ENCODE assay signal across 13 cellular contexts in the genomic region with DNA sequence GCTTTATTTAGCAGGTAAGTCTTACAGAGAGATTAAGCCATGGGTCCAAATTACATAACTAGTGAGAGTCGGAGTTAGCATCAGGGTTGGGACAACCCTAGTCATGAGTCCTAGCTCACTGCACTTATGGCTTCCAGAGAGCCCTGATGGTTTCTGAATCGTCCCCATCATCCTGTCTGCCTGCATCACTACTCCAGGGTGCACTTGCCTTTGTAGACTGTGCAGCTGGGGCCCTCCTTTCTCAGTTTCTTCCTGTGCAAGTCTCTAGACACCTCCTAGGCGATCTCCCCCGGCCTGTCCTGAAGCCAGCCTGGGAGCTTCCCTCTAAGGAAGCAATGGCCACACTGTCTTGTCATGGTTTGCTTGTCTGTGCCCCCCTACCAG. TPM values are rescaled to one million over a fixed set of nuclear protein-coding genes. Genes with fewer than 3 reads are reported as not detected.
A peak's percentile ranks its signal among the peaks of the same experiment; 100 is the strongest.
DNase-seq lines count a peak whose midpoint lies in the region; ATAC-seq and TF ChIP-seq lines count a peak whose summit lies in the region.
"Had no signal": no experiment of that assay in that cellular context is flagged by ENCODE, and none has a peak within 500 bp of the region (broad histone marks: within the 10 kb centered on the region; RNA-seq: fewer than 3 reads in every experiment).

No MANE protein-coding gene starts in this region.

- peaks cover 2% of the 10 kb centered on the region for H3K27me3 ChIP-seq in DND-41 (ENCODE audit: insufficient read depth, low read length, poor library complexity)
- peaks cover 23% of the 10 kb centered on the region for H3K27me3 ChIP-seq in OCI-LY3 (ENCODE audit: low read depth, low read length)
- no peaks in the 10 kb centered on the region for H3K27me3 ChIP-seq in naive thymus-derived CD4-positive, alpha-beta T cell (ENCODE audit: control insufficient read depth in 2 of 2, insufficient read depth in 2 of 2, low read length in 2 of 2)

- peak overlapping the region; percentile 5 for H3K27ac Mint-ChIP-seq in activated CD8-positive, alpha-beta T cell treated with anti-CD3 and anti-CD28 coated beads, Interleukin-2, amount 10 ng/mL, durations not matched to agents 7 days and 5 days
- no peak overlapping the region for H3K27ac Mint-ChIP-seq in activated CD8-positive, alpha-beta T cell treated with anti-CD3 and anti-CD28 coated beads for 36 hours
- H3K27ac Mint-ChIP-seq in memory B cell = peak overlapping the region; percentile 43
- no peak overlapping the region for H3K27ac Mint-ChIP-seq in activated T-cell treated with anti-CD3 and anti-CD28 coated beads, Interleukin-2, amount 50 U/mL, for 72 hours
- H3K27ac Mint-ChIP-seq in naive thymus-derived CD4-positive, alpha-beta T cell = peak overlapping the region in 1 of 9 donors; percentile 36

- ATAC-seq in activated CD8-positive, alpha-beta T cell treated with anti-CD3 and anti-CD28 coated beads, Interleukin-2, amount 10 ng/mL, durations not matched to agents 7 days and 5 days = no peak
- ATAC-seq in activated CD8-positive, alpha-beta T cell treated with anti-CD3 and anti-CD28 coated beads for 36 hours = no peak
- peak; percentile 23; the same call in 1 of the 3 replicates for ATAC-seq in DND-41 (ENCODE audit: insufficient read depth, low read depth)
- ATAC-seq in memory B cell (ENCODE audit: low read depth) = no peak
- no peak for ATAC-seq in GM21390 (IDR thresholded peaks at IDR 0.05; ENCODE audit: unreplicated experiment)
- no peak for ATAC-seq in activated T-cell treated with anti-CD3 and anti-CD28 coated beads, Interleukin-2, amount 50 U/mL, for 72 hours (replicated peaks in 1 of 2)
- ATAC-seq in naive thymus-derived CD4-positive, alpha-beta T cell = no peak

- no peak for TF ChIP-seq CTCF in activated CD8-positive, alpha-beta T cell treated with anti-CD3 and anti-CD28 coated beads for 36 hours (IDR thresholded peaks at IDR 0.05)
- no peak for TF ChIP-seq CTCF in DND-41 (IDR thresholded peaks at IDR 0.05; ENCODE audit: borderline replicate concordance, extremely low read depth, low read length, poor library complexity, severe bottlenecking)
- TF ChIP-seq CTCF in OCI-LY3 (IDR thresholded peaks at IDR 0.05; ENCODE audit: low read depth, low read length) = no peak

- CTCF ChIA-PET in activated CD8-positive, alpha-beta T cell treated with anti-CD3 and anti-CD28 coated beads, Interleukin-2, amount 10 ng/mL, durations not matched to agents 7 days and 5 days (lab: Charles Lee) = interaction anchor here (0.8 to 3.6 kb wide), 52 partner anchors 9 to 589 kb away, joined by 3 to 237 read pairs (median 6); a partner anchor contains a TSS
- CTCF ChIA-PET in activated CD8-positive, alpha-beta T cell treated with anti-CD3 and anti-CD28 coated beads for 36 hours (lab: Charles Lee) = interaction anchor here (0.7 to 10.0 kb wide), 45 partner anchors 9 to 301 kb away, joined by 3 to 305 read pairs (median 6); no protein-coding TSS in a partner anchor
- CTCF ChIA-PET in naive thymus-derived CD4-positive, alpha-beta T cell (lab: Charles Lee) = interaction anchor here (0.6 to 3.6 kb wide), 28 partner anchors 9 to 1482 kb away, joined by 3 to 168 read pairs (median 4); no protein-coding TSS in a partner anchor

- no peak overlapping the region for H2AFZ ChIP-seq in DND-41 (ENCODE audit: low read depth, low read length)
- H2AFZ ChIP-seq in OCI-LY3 (ENCODE audit: low read depth, low read length) = no peak overlapping the region
- H2AFZ ChIP-seq: PC-9 had no signal

- no peak overlapping the region for H3K4me3 ChIP-seq in DND-41 (ENCODE audit: low read depth in 1 of 2, low read length in 2 of 2)
- no peak overlapping the region for H3K4me3 ChIP-seq in OCI-LY3 (ENCODE audit: low read length)
- H3K4me3 ChIP-seq in naive thymus-derived CD4-positive, alpha-beta T cell (ENCODE audit: low read length) = no peak overlapping the region
- H3K4me3 ChIP-seq: PC-9, SK-N-MC had no signal

- POLR2A ChIA-PET in activated CD8-positive, alpha-beta T cell treated with anti-CD3 and anti-CD28 coated beads, Interleukin-2, amount 10 ng/mL, durations not matched to agents 7 days and 5 days (lab: Charles Lee) = interaction anchor here (0.9 to 1.0 kb wide), 3 partner anchors 32 to 163 kb away, joined by 3 to 4 read pairs (median 3); no protein-coding TSS in a partner anchor
- POLR2A ChIA-PET in activated CD8-positive, alpha-beta T cell treated with anti-CD3 and anti-CD28 coated beads for 36 hours (lab: Charles Lee) = interaction anchor here (0.6 kb wide), 1 partner anchor 14 kb away, joined by 3 read pairs; no protein-coding TSS in a partner anchor
- POLR2A ChIA-PET in naive thymus-derived CD4-positive, alpha-beta T cell (lab: Charles Lee) = interaction anchor here (1.0 to 1.5 kb wide), 4 partner anchors 97 to 164 kb away, joined by 3 to 4 read pairs (median 4); no protein-coding TSS in a partner anchor

- no peak overlapping the region for H3K9ac ChIP-seq in DND-41 (ENCODE audit: low read depth, low read length)
- H3K9ac ChIP-seq in OCI-LY3 (ENCODE audit: low read length) = no peak overlapping the region

- H3K36me3 ChIP-seq in DND-41 (ENCODE audit: insufficient read depth, low read length) (no peaks in the 10 kb centered on the region), OCI-LY3 (replicated peaks; ENCODE audit: low read depth, low read length) (peaks cover 13% of the 10 kb centered on the region)
- H3K36me3 ChIP-seq in naive thymus-derived CD4-positive, alpha-beta T cell (ENCODE audit: control insufficient read depth in 2 of 3, insufficient read depth in 3 of 3, low read length in 3 of 3) = peaks cover 0 to 13% (median 0%) of the 10 kb centered on the region in 3 experiments

- H3K4me1 ChIP-seq in DND-41 (ENCODE audit: insufficient read depth, low read length) (no peaks in the 10 kb centered on the region), OCI-LY3 (ENCODE audit: low read length) (peaks cover 25% of the 10 kb centered on the region)
- peaks cover 0 to 9% of the 10 kb centered on the region in 2 donors for H3K4me1 ChIP-seq in naive thymus-derived CD4-positive, alpha-beta T cell (ENCODE audit: control insufficient read depth in 2 of 2, insufficient read depth in 2 of 2, low read length in 2 of 2)

- H4K20me1 ChIP-seq in DND-41 (ENCODE audit: insufficient read depth, low read length) = peaks cover 3% of the 10 kb centered on the region; the same call in 1 of the 2 replicates
- H4K20me1 ChIP-seq in OCI-LY3 (ENCODE audit: insufficient read depth, low read length) = no peaks in the 10 kb centered on the region

- H3K4me1 Mint-ChIP-seq in activated CD8-positive, alpha-beta T cell treated with anti-CD3 and anti-CD28 coated beads, Interleukin-2, amount 10 ng/mL, durations not matched to agents 7 days and 5 days (ENCODE audit: low read depth) = peaks cover 13% of the 10 kb centered on the region
- peaks cover 12% of the 10 kb centered on the region for H3K4me1 Mint-ChIP-seq in activated CD8-positive, alpha-beta T cell treated with anti-CD3 and anti-CD28 coated beads for 36 hours (ENCODE audit: low read depth)
- peaks cover 30% of the 10 kb centered on the region for H3K4me1 Mint-ChIP-seq in memory B cell
- H3K4me1 Mint-ChIP-seq in activated T-cell treated with anti-CD3 and anti-CD28 coated beads, Interleukin-2, amount 50 U/mL, for 72 hours (ENCODE audit: low read depth) = peaks cover 18% of the 10 kb centered on the region
- H3K4me1 Mint-ChIP-seq in naive thymus-derived CD4-positive, alpha-beta T cell = peaks cover 8 to 38% (median 20%) of the 10 kb centered on the region in 7 donors

- H3K36me3 Mint-ChIP-seq in activated CD8-positive, alpha-beta T cell treated with anti-CD3 and anti-CD28 coated beads, Interleukin-2, amount 10 ng/mL, durations not matched to agents 7 days and 5 days (ENCODE audit: low read depth) = peaks cover 27% of the 10 kb centered on the region
- peaks cover 9% of the 10 kb centered on the region for H3K36me3 Mint-ChIP-seq in activated CD8-positive, alpha-beta T cell treated with anti-CD3 and anti-CD28 coated beads for 36 hours (ENCODE audit: low read depth)
- peaks cover 18% of the 10 kb centered on the region for H3K36me3 Mint-ChIP-seq in memory B cell
- H3K36me3 Mint-ChIP-seq in activated T-cell treated with anti-CD3 and anti-CD28 coated beads, Interleukin-2, amount 50 U/mL, for 72 hours (ENCODE audit: insufficient read depth in 2 of 2) = peaks cover 1 to 8% of the 10 kb centered on the region in 2 donors
- H3K36me3 Mint-ChIP-seq in naive thymus-derived CD4-positive, alpha-beta T cell = peaks cover 10 to 24% (median 14%) of the 10 kb centered on the region in 5 donors

- H3K9me3 Mint-ChIP-seq in activated CD8-positive, alpha-beta T cell treated with anti-CD3 and anti-CD28 coated beads, Interleukin-2, amount 10 ng/mL, durations not matched to agents 7 days and 5 days (ENCODE audit: insufficient read depth) = no peaks in the 10 kb centered on the region
- H3K9me3 Mint-ChIP-seq in activated CD8-positive, alpha-beta T cell treated with anti-CD3 and anti-CD28 coated beads for 36 hours = no peaks in the 10 kb centered on the region
- no peaks in the 10 kb centered on the region for H3K9me3 Mint-ChIP-seq in memory B cell
- no peaks in the 10 kb centered on the region for H3K9me3 Mint-ChIP-seq in activated T-cell treated with anti-CD3 and anti-CD28 coated beads, Interleukin-2, amount 50 U/mL, for 72 hours
- H3K9me3 Mint-ChIP-seq in naive thymus-derived CD4-positive, alpha-beta T cell = no peaks in the 10 kb centered on the region

- H3K4me3 Mint-ChIP-seq in activated CD8-positive, alpha-beta T cell treated with anti-CD3 and anti-CD28 coated beads, Interleukin-2, amount 10 ng/mL, durations not matched to agents 7 days and 5 days = no peak overlapping the region
- H3K4me3 Mint-ChIP-seq in activated CD8-positive, alpha-beta T cell treated with anti-CD3 and anti-CD28 coated beads for 36 hours = no peak overlapping the region
- H3K4me3 Mint-ChIP-seq in memory B cell = no peak overlapping the region
- H3K4me3 Mint-ChIP-seq in activated T-cell treated with anti-CD3 and anti-CD28 coated beads, Interleukin-2, amount 50 U/mL, for 72 hours = no peak overlapping the region
- no peak overlapping the region for H3K4me3 Mint-ChIP-seq in naive thymus-derived CD4-positive, alpha-beta T cell

- DNase-seq in activated CD8-positive, alpha-beta T cell treated with anti-CD3 and anti-CD28 coated beads, Interleukin-2, amount 10 ng/mL, durations not matched to agents 7 days and 5 days = no peak
- DNase-seq in activated CD8-positive, alpha-beta T cell treated with anti-CD3 and anti-CD28 coated beads for 36 hours = no peak
- no peak for DNase-seq in DND-41
- DNase-seq in memory B cell (ENCODE audit: low spot score in 2 of 2) = no peak
- no peak for DNase-seq in activated T-cell treated with anti-CD3 and anti-CD28 coated beads, Interleukin-2, amount 50 U/mL, for 72 hours
- DNase-seq in naive thymus-derived CD4-positive, alpha-beta T cell = no peak
- DNase-seq: GF-D8, NCI-H2081 treated with DMSO at 0.1 percent for 48 hours had no signal

- peaks cover 20% of the 10 kb centered on the region for H3K27me3 Mint-ChIP-seq in activated CD8-positive, alpha-beta T cell treated with anti-CD3 and anti-CD28 coated beads, Interleukin-2, amount 10 ng/mL, durations not matched to agents 7 days and 5 days (ENCODE audit: low read depth)
- H3K27me3 Mint-ChIP-seq in activated CD8-positive, alpha-beta T cell treated with anti-CD3 and anti-CD28 coated beads for 36 hours = peaks cover 22% of the 10 kb centered on the region
- peaks cover 8% of the 10 kb centered on the region for H3K27me3 Mint-ChIP-seq in memory B cell
- peaks cover 38% of the 10 kb centered on the region for H3K27me3 Mint-ChIP-seq in activated T-cell treated with anti-CD3 and anti-CD28 coated beads, Interleukin-2, amount 50 U/mL, for 72 hours (ENCODE audit: low read depth)
- peaks cover 26 to 39% (median 35%) of the 10 kb centered on the region in 5 donors for H3K27me3 Mint-ChIP-seq in naive thymus-derived CD4-positive, alpha-beta T cell

- intact Hi-C loops in activated CD8-positive, alpha-beta T cell treated with anti-CD3 and anti-CD28 coated beads for 36 hours (cut with micrococcal nuclease) = no loop called here
- intact Hi-C loops in naive thymus-derived CD4-positive, alpha-beta T cell (cut with micrococcal nuclease) = loop anchor here (1.0 to 10.0 kb wide), 7 partner anchors 33 to 1309 kb away; a partner anchor contains a TSS

- H3K27ac ChIP-seq in DND-41 (ENCODE audit: low read length) = no peak overlapping the region
- H3K27ac ChIP-seq in OCI-LY3 (ENCODE audit: low read length) = no peak overlapping the region
- H3K27ac ChIP-seq in naive thymus-derived CD4-positive, alpha-beta T cell (ENCODE audit: low read depth, low read length) = no peak overlapping the region
- H3K27ac ChIP-seq: C4-2B, PC-9, SK-N-MC had no signal

- H3K9me3 ChIP-seq in DND-41 (ENCODE audit: insufficient read depth, low read length, severe bottlenecking) = no peaks in the 10 kb centered on the region
- H3K9me3 ChIP-seq in OCI-LY3 (ENCODE audit: insufficient read depth, low read length) = no peaks in the 10 kb centered on the region
- no peaks in the 10 kb centered on the region for H3K9me3 ChIP-seq in naive thymus-derived CD4-positive, alpha-beta T cell (ENCODE audit: control insufficient read depth in 2 of 3, low read length in 3 of 3)

- H3K4me2 ChIP-seq in DND-41 (ENCODE audit: insufficient read depth, low read length) (no peak overlapping the region), OCI-LY3 (ENCODE audit: low read length) (peak overlapping the region; percentile 4; the same call in 1 of the 2 replicates)
- H3K4me2 ChIP-seq: PC-9 had no signal

- H3K79me2 ChIP-seq in DND-41 (ENCODE audit: insufficient read depth, low read length) (no peaks in the 10 kb centered on the region), OCI-LY3 (ENCODE audit: low read length) (no peaks in the 10 kb centered on the region)

RNA-seq across cellular contexts. Expression of a gene that starts 37.1 kb away (rescaled TPM):
- 10 to 100 TPM; 50.8 to 51.0 TPM for total RNA-seq in activated CD8-positive, alpha-beta T cell treated with anti-CD3 and anti-CD28 coated beads, Interleukin-2, amount 10 ng/mL, durations not matched to agents 7 days and 5 days
- total RNA-seq in activated CD8-positive, alpha-beta T cell treated with anti-CD3 and anti-CD28 coated beads for 36 hours = 10 to 100 TPM; 20.8 to 21.1 TPM
- 10 to 100 TPM; 33.4 to 37.4 TPM for total RNA-seq in activated T-cell treated with anti-CD3 and anti-CD28 coated beads, Interleukin-2, amount 50 U/mL, for 72 hours
- total RNA-seq in naive thymus-derived CD4-positive, alpha-beta T cell = 10 to 100 TPM; 21.7 to 88.1 (median 27.0) TPM
- 10 to 100 TPM; 31.7 to 33.0 TPM for polyA plus RNA-seq in naive thymus-derived CD4-positive, alpha-beta T cell

Comparison
In these comparisons a context has a peak if more than half of its experiments do, and no peak if none do; other contexts are left out.
1. H3K27ac Mint-ChIP-seq: peak in activated CD8-positive, alpha-beta T cell treated with anti-CD3 and anti-CD28 coated beads, Interleukin-2, amount 10 ng/mL, durations not matched to agents 7 days and 5 days (single experiment) and memory B cell (single experiment); none in activated CD8-positive, alpha-beta T cell treated with anti-CD3 and anti-CD28 coated beads for 36 hours (single experiment) and activated T-cell treated with anti-CD3 and anti-CD28 coated beads, Interleukin-2, amount 50 U/mL, for 72 hours (single experiment).